Comparison of ENCODE assay signal across 24 cellular contexts in the genomic region with DNA sequence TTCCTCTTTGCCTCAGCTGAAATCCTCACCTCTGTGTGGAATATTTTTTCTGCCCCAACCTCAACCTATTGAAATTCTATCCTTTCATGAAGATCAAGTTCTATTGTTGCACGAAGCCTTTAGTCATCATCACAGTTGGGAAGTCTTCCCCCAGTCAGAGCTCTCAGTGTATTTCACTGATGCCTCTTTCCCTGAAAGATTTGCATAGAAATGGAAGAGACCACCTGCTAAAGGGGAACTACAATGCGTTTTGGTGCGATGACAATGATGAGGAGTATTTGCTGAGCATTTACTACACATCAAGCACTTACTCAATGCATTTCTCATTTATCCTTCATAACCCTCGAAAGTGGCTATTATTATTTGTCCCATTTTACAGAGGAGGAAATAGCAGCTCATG.
A peak's percentile ranks its signal among the peaks of the same experiment; 100 is the strongest.
DNase-seq lines count a peak whose midpoint lies in the region; ATAC-seq and TF ChIP-seq lines count a peak whose summit lies in the region.
"Had no signal": no experiment of that assay in that cellular context is flagged by ENCODE, and none has a peak within 500 bp of the region (broad histone marks: within the 10 kb centered on the region; RNA-seq: fewer than 3 reads in every experiment).

No MANE protein-coding gene starts in this region.

- H3K27ac ChIP-seq in HUES48 (ENCODE audit: low read depth, low read length) (peak overlapping the region; percentile 77), neural progenitor cell (no peak overlapping the region)
- H3K27ac ChIP-seq in effector memory CD4-positive, alpha-beta T cell (ENCODE audit: insufficient read depth, low read length, poor library complexity, severe bottlenecking) = no peak overlapping the region
- H3K27ac ChIP-seq: breast epithelium, neutrophil, SJSA1, spleen, uterus had no signal

- peak overlapping the region; percentile 49 for H3K4me3 Mint-ChIP-seq in activated T-cell treated with anti-CD3 and anti-CD28 coated beads, Interleukin-2, amount 50 U/mL, for 4 hours
- H3K4me3 Mint-ChIP-seq in neural progenitor cell = no peak overlapping the region
- H3K4me3 Mint-ChIP-seq: activated T-helper 1 cell treated with anti-CD3 and anti-CD28 coated beads, Interleukin-12 subunit alpha, Interleukin-12 subunit beta, Interleukin-2, Interleukin-4 antibody, amounts not matched to agents 30 ng/mL and 10 ng/mL and 1 ng/mL, durations not matched to agents 14 hours and 24 hours and 36 hours; CD14-positive monocyte; T-helper 2 cell treated with Interferon-gamma antibody and Interleukin-4, amounts not matched to agents 5 μg/mL and 100 μg/mL, for 36 hours had no signal

- no peaks in the 10 kb centered on the region for H3F3A ChIP-seq in neural progenitor cell (ENCODE audit: low read depth)

- H3K27ac Mint-ChIP-seq in neural progenitor cell = peak overlapping the region; percentile 74
- H3K27ac Mint-ChIP-seq: activated T-helper 1 cell treated with anti-CD3 and anti-CD28 coated beads, Interleukin-12 subunit alpha, Interleukin-12 subunit beta, Interleukin-2, Interleukin-4 antibody, amounts not matched to agents 30 ng/mL and 10 ng/mL and 1 ng/mL, durations not matched to agents 14 hours and 24 hours and 36 hours; T-helper 2 cell treated with Interferon-gamma antibody and Interleukin-4, amounts not matched to agents 5 μg/mL and 100 μg/mL, for 36 hours had no signal

- H3K4me3 ChIP-seq in HUES48 (ENCODE audit: low read depth, low read length) (no peak overlapping the region), neural progenitor cell (no peak overlapping the region)
- H3K4me3 ChIP-seq in effector memory CD4-positive, alpha-beta T cell (ENCODE audit: insufficient read depth, low read depth, low read length, poor library complexity, severe bottlenecking) = peak overlapping the region; percentile 1
- H3K4me3 ChIP-seq: breast epithelium, SJSA1, spleen, uterus had no signal

- no peaks in the 10 kb centered on the region for H3K79me2 ChIP-seq in neural progenitor cell (ENCODE audit: low read depth)

- H3K9me3 ChIP-seq in HUES48 (ENCODE audit: control insufficient read depth, insufficient read depth, low read length) = no peaks in the 10 kb centered on the region
- no peaks in the 10 kb centered on the region for H3K9me3 ChIP-seq in effector memory CD4-positive, alpha-beta T cell (ENCODE audit: control insufficient read depth, low read length)
- H3K9me3 ChIP-seq in neural progenitor cell (ENCODE audit: low read depth) = no peaks in the 10 kb centered on the region
- H3K9me3 ChIP-seq: breast epithelium, neutrophil, SJSA1, spleen, uterus had no signal

- peaks cover 20% of the 10 kb centered on the region for H3K36me3 Mint-ChIP-seq in activated T-cell treated with anti-CD3 and anti-CD28 coated beads, Interleukin-2, amount 50 U/mL, for 4 hours (ENCODE audit: insufficient read depth)
- H3K36me3 Mint-ChIP-seq in neural progenitor cell = no peaks in the 10 kb centered on the region
- H3K36me3 Mint-ChIP-seq: CD14-positive monocyte had no signal

- no peaks in the 10 kb centered on the region for H4K20me1 ChIP-seq in neural progenitor cell (ENCODE audit: low read depth)

- peaks cover 20% of the 10 kb centered on the region for H3K4me1 ChIP-seq in HUES48 (ENCODE audit: control insufficient read depth, insufficient read depth, low read length)
- peaks cover 35% of the 10 kb centered on the region for H3K4me1 ChIP-seq in effector memory CD4-positive, alpha-beta T cell (ENCODE audit: control insufficient read depth, insufficient read depth, low read length, poor library complexity, severe bottlenecking)
- H3K4me1 ChIP-seq in neural progenitor cell = peaks cover 7% of the 10 kb centered on the region
- H3K4me1 ChIP-seq: breast epithelium, SJSA1, uterus had no signal

- H3K27me3 Mint-ChIP-seq in activated T-cell treated with anti-CD3 and anti-CD28 coated beads, Interleukin-2, amount 50 U/mL, for 4 hours (ENCODE audit: low read depth) = peaks cover 2% of the 10 kb centered on the region
- H3K27me3 Mint-ChIP-seq in neural progenitor cell (ENCODE audit: insufficient read depth, low read depth) = peaks cover 6% of the 10 kb centered on the region

- no peaks in the 10 kb centered on the region for H3K36me3 ChIP-seq in HUES48 (ENCODE audit: control insufficient read depth, insufficient read depth, low read length)
- no peaks in the 10 kb centered on the region for H3K36me3 ChIP-seq in effector memory CD4-positive, alpha-beta T cell (ENCODE audit: control insufficient read depth, insufficient read depth, low read length)
- H3K36me3 ChIP-seq in neural progenitor cell = no peaks in the 10 kb centered on the region
- H3K36me3 ChIP-seq: breast epithelium, neutrophil, SJSA1, spleen, uterus had no signal

- no peak overlapping the region for H3K9ac ChIP-seq in HUES48 (ENCODE audit: low read depth, low read length)
- H3K9ac ChIP-seq in neural progenitor cell = no peak overlapping the region

- DNase-seq in activated T-cell treated with anti-CD3 and anti-CD28 coated beads, Interleukin-2, amount 50 U/mL, for 4 hours = no peak
- DNase-seq in activated T-cell treated with anti-CD3 and anti-CD28 coated beads, Interleukin-2, amount 50 U/mL, for 48 hours = no peak
- DNase-seq in effector memory CD4-positive, alpha-beta T cell = no peak
- no peak for DNase-seq in neural progenitor cell (ENCODE audit: low spot score)
- no peak for DNase-seq in effector CD4-positive, alpha-beta T cell
- DNase-seq: ACHN; erythroblast; foreskin melanocyte; midbrain; NCI-H2081 treated with DMSO at 0.1 percent for 48 hours; spleen; stimulated activated CD4-positive, alpha-beta T cell treated with anti-CD3 and anti-CD28 coated beads, Interleukin-4, amount 100 ng/mL, for 4 hours; uterus had no signal

- H2AFZ ChIP-seq in neural progenitor cell (replicated peaks) = peak overlapping the region; percentile 45

- peaks cover 82% of the 10 kb centered on the region for H3K4me1 Mint-ChIP-seq in activated T-cell treated with anti-CD3 and anti-CD28 coated beads, Interleukin-2, amount 50 U/mL, for 4 hours (ENCODE audit: low read depth)
- H3K4me1 Mint-ChIP-seq in neural progenitor cell = peaks cover 24% of the 10 kb centered on the region

- no peak overlapping the region for H3K4me2 ChIP-seq in neural progenitor cell

- H3K9me3 Mint-ChIP-seq in activated T-cell treated with anti-CD3 and anti-CD28 coated beads, Interleukin-2, amount 50 U/mL, for 4 hours = no peaks in the 10 kb centered on the region
- H3K9me3 Mint-ChIP-seq in neural progenitor cell = peaks cover 5% of the 10 kb centered on the region
- H3K9me3 Mint-ChIP-seq: CD14-positive monocyte; T-helper 2 cell treated with Interferon-gamma antibody and Interleukin-4, amounts not matched to agents 5 μg/mL and 100 μg/mL, for 36 hours had no signal

- no peaks in the 10 kb centered on the region for H3K27me3 ChIP-seq in HUES48 (ENCODE audit: control insufficient read depth, insufficient read depth, low read length)
- H3K27me3 ChIP-seq in effector memory CD4-positive, alpha-beta T cell (replicated peaks; ENCODE audit: control insufficient read depth, insufficient read depth, low read length, poor library complexity, severe bottlenecking) = no peaks in the 10 kb centered on the region
- H3K27me3 ChIP-seq in neural progenitor cell = no peaks in the 10 kb centered on the region
- H3K27me3 ChIP-seq: breast epithelium, neutrophil, SJSA1, spleen, uterus had no signal

- TF ChIP-seq CTCF in neural progenitor cell (IDR thresholded peaks at IDR 0.05) = no peak

- ATAC-seq in activated T-cell treated with anti-CD3 and anti-CD28 coated beads, Interleukin-2, amount 50 U/mL, for 4 hours = no peak
- ATAC-seq in GM19035 (IDR thresholded peaks at IDR 0.05; ENCODE audit: unreplicated experiment) (no peak), HG03108 (IDR thresholded peaks at IDR 0.05; ENCODE audit: unreplicated experiment) (no peak)
- ATAC-seq: left lobe of liver, Panc1 had no signal
